In genomic region chr17:7575481-7575883, GRCh38 we compare ENCODE assay signal across 1 cellular context.
TF ChIP-seq lines count a peak whose summit lies in the region.

No MANE protein-coding gene starts in this region.

TF ChIP-seq in WTC11, 78 proteins besides CTCF, POLR2A, EP300 and RAD21 (continued from another document):
- TF ChIP-seq ATF6 (CRISPR knock-in tag; IDR thresholded peaks at IDR 0.05) (no peak), ARID4B (CRISPR knock-in tag; IDR thresholded peaks at IDR 0.05; ENCODE audit: borderline replicate concordance) (no peak), ZSCAN18 (CRISPR knock-in tag; IDR thresholded peaks at IDR 0.05) (no peak), IRF2 (CRISPR knock-in tag; IDR thresholded peaks at IDR 0.05; ENCODE audit: borderline replicate concordance, low read depth) (no peak)
TF ChIP-seq in WTC11: peak in this region for 0.
